ENCODE assay signal across 1 cellular context in genomic region chr19:45423589-45424190, GRCh38.
A peak's percentile ranks its signal among the peaks of the same experiment; 100 is the strongest.
TF ChIP-seq lines count a peak whose summit lies in the region.

Gene ERCC1 (minus strand): TSS chr19:45423917. CDS start chr19:45423374, 543 bp downstream.

TF ChIP-seq in HepG2, 621 proteins besides CTCF, POLR2A, EP300 and RAD21 (continued from another document and continues in another):
- TF ChIP-seq ZBTB44 (CRISPR knock-in tag; IDR thresholded peaks at IDR 0.05): 0 out of 2 replicates have a peak, but pooled peaks have one; percentile 14
- peak; percentile 58; the same call in 1 of the 2 replicates for TF ChIP-seq ZNF567 (CRISPR knock-in tag; IDR thresholded peaks at IDR 0.05; ENCODE audit: borderline replicate concordance)
- TF ChIP-seq TFDP2 (CRISPR knock-in tag; IDR thresholded peaks at IDR 0.05): peak; percentile 77; the same call in 1 of the 2 replicates
- TF ChIP-seq RELA (CRISPR knock-in tag; IDR thresholded peaks at IDR 0.05): peak; percentile 35; the same call in 1 of the 2 replicates
- TF ChIP-seq PRDM4 (CRISPR knock-in tag; IDR thresholded peaks at IDR 0.05; ENCODE audit: borderline replicate concordance): 0 out of 2 replicates have a peak, but pooled peaks have one; percentile 41
- peak; percentile 75; the same call in 1 of the 2 replicates for TF ChIP-seq ZNF205 (CRISPR knock-in tag; IDR thresholded peaks at IDR 0.05)
- TF ChIP-seq ZEB1 (IDR thresholded peaks at IDR 0.05; ENCODE audit: insufficient replicate concordance, low read depth): peak; percentile 93
- TF ChIP-seq RBFOX2 (IDR thresholded peaks at IDR 0.05; ENCODE audit: low read depth, low read length): peak; percentile 97
- peak; percentile 99 for TF ChIP-seq ZFX (CRISPR knock-in tag; IDR thresholded peaks at IDR 0.05; ENCODE audit: low read depth)
- peak; percentile 81; the same call in 1 of the 2 replicates for TF ChIP-seq ZNF547 (CRISPR knock-in tag; IDR thresholded peaks at IDR 0.05)
- no peak for TF ChIP-seq HNF4G (IDR thresholded peaks at IDR 0.05; ENCODE audit: borderline replicate concordance, low read depth, low read length)
- peak; percentile 56; the same call in 1 of the 2 replicates for TF ChIP-seq HNF4G (CRISPR knock-in tag; IDR thresholded peaks at IDR 0.05; ENCODE audit: borderline replicate concordance, low read depth)
- TF ChIP-seq TGIF2 (CRISPR knock-in tag; IDR thresholded peaks at IDR 0.05): peak; percentile 64; the same call in 1 of the 2 replicates
- TF ChIP-seq FOXP4 (CRISPR knock-in tag; IDR thresholded peaks at IDR 0.05): peak; percentile 6; the same call in 1 of the 2 replicates
- TF ChIP-seq FOXC1 (CRISPR knock-in tag; IDR thresholded peaks at IDR 0.05; ENCODE audit: borderline replicate concordance): peak; percentile 37; the same call in 1 of the 2 replicates
- 0 out of 2 replicates have a peak, but pooled peaks have one; percentile 44 for TF ChIP-seq ZNF550 (CRISPR knock-in tag; IDR thresholded peaks at IDR 0.05; ENCODE audit: borderline replicate concordance)
- peak; percentile 79 for TF ChIP-seq ZMAT3 (CRISPR knock-in tag; conservative IDR thresholded peaks at IDR 0.05)
- TF ChIP-seq SP5 (CRISPR knock-in tag; IDR thresholded peaks at IDR 0.05; ENCODE audit: borderline replicate concordance, low read depth): peak; percentile 61; the same call in 1 of the 2 replicates
- no peak; the same call in 1 of the 2 replicates for TF ChIP-seq FOXK2 (IDR thresholded peaks at IDR 0.05)
- peak; percentile 45 for TF ChIP-seq RCOR2 (CRISPR knock-in tag; IDR thresholded peaks at IDR 0.05)
- TF ChIP-seq, protein P1, sequence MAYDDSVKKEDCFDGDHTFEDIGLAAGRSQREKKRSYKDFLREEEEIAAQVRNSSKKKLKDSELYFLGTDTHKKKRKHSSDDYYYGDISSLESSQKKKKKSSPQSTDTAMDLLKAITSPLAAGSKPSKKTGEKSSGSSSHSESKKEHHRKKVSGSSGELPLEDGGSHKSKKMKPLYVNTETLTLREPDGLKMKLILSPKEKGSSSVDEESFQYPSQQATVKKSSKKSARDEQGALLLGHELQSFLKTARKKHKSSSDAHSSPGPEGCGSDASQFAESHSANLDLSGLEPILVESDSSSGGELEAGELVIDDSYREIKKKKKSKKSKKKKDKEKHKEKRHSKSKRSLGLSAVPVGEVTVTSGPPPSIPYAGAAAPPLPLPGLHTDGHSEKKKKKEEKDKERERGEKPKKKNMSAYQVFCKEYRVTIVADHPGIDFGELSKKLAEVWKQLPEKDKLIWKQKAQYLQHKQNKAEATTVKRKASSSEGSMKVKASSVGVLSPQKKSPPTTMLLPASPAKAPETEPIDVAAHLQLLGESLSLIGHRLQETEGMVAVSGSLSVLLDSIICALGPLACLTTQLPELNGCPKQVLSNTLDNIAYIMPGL (CRISPR knock-in tag; IDR thresholded peaks at IDR 0.05; ENCODE audit: borderline replicate concordance in 1 of 2, low read depth in 1 of 2): peak; percentile 86 to 88
- TF ChIP-seq STAT6 (CRISPR knock-in tag; IDR thresholded peaks at IDR 0.05; ENCODE audit: borderline replicate concordance): peak; percentile 32; the same call in 1 of the 2 replicates
- TF ChIP-seq ZBTB20 (CRISPR knock-in tag; IDR thresholded peaks at IDR 0.05; ENCODE audit: borderline replicate concordance, low read depth): peak; percentile 88; the same call in 1 of the 2 replicates
- TF ChIP-seq SMARCE1 (IDR thresholded peaks at IDR 0.05; ENCODE audit: borderline replicate concordance): no peak
- peak; percentile 67; the same call in 1 of the 2 replicates for TF ChIP-seq ZNF713 (CRISPR knock-in tag; IDR thresholded peaks at IDR 0.05)
- TF ChIP-seq IKZF4 (CRISPR knock-in tag; IDR thresholded peaks at IDR 0.05; ENCODE audit: borderline replicate concordance, low read depth, not compliant biosample characterization): no peak
- TF ChIP-seq, protein P2, sequence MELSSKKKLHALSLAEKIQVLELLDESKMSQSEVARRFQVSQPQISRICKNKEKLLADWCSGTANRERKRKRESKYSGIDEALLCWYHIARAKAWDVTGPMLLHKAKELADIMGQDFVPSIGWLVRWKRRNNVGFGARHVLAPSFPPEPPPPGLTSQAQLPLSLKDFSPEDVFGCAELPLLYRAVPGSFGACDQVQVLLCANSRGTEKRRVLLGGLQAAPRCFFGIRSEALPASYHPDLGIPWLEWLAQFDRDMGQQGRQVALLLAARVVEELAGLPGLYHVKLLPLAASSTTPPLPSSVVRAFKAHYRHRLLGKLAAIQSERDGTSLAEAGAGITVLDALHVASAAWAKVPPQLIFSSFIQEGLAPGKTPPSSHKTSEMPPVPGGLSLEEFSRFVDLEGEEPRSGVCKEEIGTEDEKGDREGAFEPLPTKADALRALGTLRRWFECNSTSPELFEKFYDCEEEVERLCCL (CRISPR knock-in tag; IDR thresholded peaks at IDR 0.05; ENCODE audit: borderline replicate concordance): peak; percentile 91; the same call in 1 of the 2 replicates
- 0 out of 2 replicates have a peak, but pooled peaks have one; percentile 49 for TF ChIP-seq HES4 (CRISPR knock-in tag; IDR thresholded peaks at IDR 0.05; ENCODE audit: borderline replicate concordance)
- 0 out of 2 replicates have a peak, but pooled peaks have one; percentile 30 for TF ChIP-seq ATF3 (CRISPR knock-in tag; IDR thresholded peaks at IDR 0.05)
- TF ChIP-seq, protein P3, sequence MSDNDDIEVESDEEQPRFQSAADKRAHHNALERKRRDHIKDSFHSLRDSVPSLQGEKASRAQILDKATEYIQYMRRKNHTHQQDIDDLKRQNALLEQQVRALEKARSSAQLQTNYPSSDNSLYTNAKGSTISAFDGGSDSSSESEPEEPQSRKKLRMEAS (IDR thresholded peaks at IDR 0.05): peak; percentile 94
- TF ChIP-seq NCOA1 (CRISPR knock-in tag; IDR thresholded peaks at IDR 0.05): 0 out of 2 replicates have a peak, but pooled peaks have one; percentile 9
- TF ChIP-seq ESRRA (CRISPR knock-in tag; IDR thresholded peaks at IDR 0.05; ENCODE audit: low read depth): no peak
- TF ChIP-seq NR2F1 (CRISPR knock-in tag; IDR thresholded peaks at IDR 0.05): 0 out of 4 replicates have a peak, but pooled peaks of 1 of the 2 experiments have one; percentile 3
- TF ChIP-seq, protein P4, sequence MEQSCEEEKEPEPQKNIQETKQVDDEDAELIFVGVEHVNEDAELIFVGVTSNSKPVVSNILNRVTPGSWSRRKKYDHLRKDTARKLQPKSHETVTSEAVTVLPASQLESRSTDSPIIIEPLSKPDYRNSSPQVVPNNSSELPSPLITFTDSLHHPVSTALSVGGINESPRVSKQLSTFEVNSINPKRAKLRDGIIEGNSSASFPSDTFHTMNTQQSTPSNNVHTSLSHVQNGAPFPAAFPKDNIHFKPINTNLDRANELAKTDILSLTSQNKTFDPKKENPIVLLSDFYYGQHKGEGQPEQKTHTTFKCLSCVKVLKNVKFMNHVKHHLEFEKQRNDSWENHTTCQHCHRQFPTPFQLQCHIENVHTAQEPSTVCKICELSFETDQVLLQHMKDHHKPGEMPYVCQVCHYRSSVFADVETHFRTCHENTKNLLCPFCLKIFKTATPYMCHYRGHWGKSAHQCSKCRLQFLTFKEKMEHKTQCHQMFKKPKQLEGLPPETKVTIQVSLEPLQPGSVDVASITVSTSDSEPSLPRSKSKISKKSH (CRISPR knock-in tag; IDR thresholded peaks at IDR 0.05; ENCODE audit: borderline replicate concordance): peak; percentile 65; the same call in 1 of the 2 replicates
- TF ChIP-seq SIX1 (CRISPR knock-in tag; IDR thresholded peaks at IDR 0.05; ENCODE audit: borderline replicate concordance): 0 out of 2 replicates have a peak, but pooled peaks have one; percentile 26
- peak; percentile 57 for TF ChIP-seq AGO1 (IDR thresholded peaks at IDR 0.05; ENCODE audit: low read depth, low read length, poor library complexity, severe bottlenecking)
- TF ChIP-seq, protein P5, sequence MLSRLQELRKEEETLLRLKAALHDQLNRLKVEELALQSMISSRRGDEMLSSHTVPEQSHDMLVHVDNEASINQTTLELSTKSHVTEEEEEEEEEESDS (CRISPR knock-in tag; IDR thresholded peaks at IDR 0.05; ENCODE audit: borderline replicate concordance): 0 out of 2 replicates have a peak, but pooled peaks have one; percentile 54
- no peak for TF ChIP-seq ZSCAN22 (CRISPR knock-in tag; IDR thresholded peaks at IDR 0.05)
- peak; percentile 28; the same call in 1 of the 2 replicates for TF ChIP-seq TSC22D2 (CRISPR knock-in tag; IDR thresholded peaks at IDR 0.05; ENCODE audit: borderline replicate concordance)
- peak; percentile 91 for TF ChIP-seq DR1 (CRISPR knock-in tag; IDR thresholded peaks at IDR 0.05)
- TF ChIP-seq ZNF230 (CRISPR knock-in tag; IDR thresholded peaks at IDR 0.05): peak; percentile 79; the same call in 1 of the 2 replicates
- TF ChIP-seq ZSCAN31 (CRISPR knock-in tag; IDR thresholded peaks at IDR 0.05; ENCODE audit: low read depth): peak; percentile 89
- peak; percentile 85 for TF ChIP-seq NFYB (CRISPR knock-in tag; IDR thresholded peaks at IDR 0.05)
- no peak for TF ChIP-seq ZNF282 (IDR thresholded peaks at IDR 0.05; ENCODE audit: partially characterized antibody)
- peak; percentile 67; the same call in 1 of the 2 replicates for TF ChIP-seq ZFP41 (CRISPR knock-in tag; IDR thresholded peaks at IDR 0.05; ENCODE audit: borderline replicate concordance)
- peak; percentile 70; the same call in 1 of the 2 replicates for TF ChIP-seq ZNF343 (CRISPR knock-in tag; IDR thresholded peaks at IDR 0.05)
- TF ChIP-seq ZMYM4 (CRISPR knock-in tag; IDR thresholded peaks at IDR 0.05): peak; percentile 70; the same call in 1 of the 2 replicates
- TF ChIP-seq MED1 (CRISPR knock-in tag; IDR thresholded peaks at IDR 0.05): peak; percentile 73
- peak; percentile 39; the same call in 1 of the 2 replicates for TF ChIP-seq GATAD2A (CRISPR knock-in tag; IDR thresholded peaks at IDR 0.05)
